Comparison of ENCODE assay signal across 1 cellular context in the genomic region with DNA sequence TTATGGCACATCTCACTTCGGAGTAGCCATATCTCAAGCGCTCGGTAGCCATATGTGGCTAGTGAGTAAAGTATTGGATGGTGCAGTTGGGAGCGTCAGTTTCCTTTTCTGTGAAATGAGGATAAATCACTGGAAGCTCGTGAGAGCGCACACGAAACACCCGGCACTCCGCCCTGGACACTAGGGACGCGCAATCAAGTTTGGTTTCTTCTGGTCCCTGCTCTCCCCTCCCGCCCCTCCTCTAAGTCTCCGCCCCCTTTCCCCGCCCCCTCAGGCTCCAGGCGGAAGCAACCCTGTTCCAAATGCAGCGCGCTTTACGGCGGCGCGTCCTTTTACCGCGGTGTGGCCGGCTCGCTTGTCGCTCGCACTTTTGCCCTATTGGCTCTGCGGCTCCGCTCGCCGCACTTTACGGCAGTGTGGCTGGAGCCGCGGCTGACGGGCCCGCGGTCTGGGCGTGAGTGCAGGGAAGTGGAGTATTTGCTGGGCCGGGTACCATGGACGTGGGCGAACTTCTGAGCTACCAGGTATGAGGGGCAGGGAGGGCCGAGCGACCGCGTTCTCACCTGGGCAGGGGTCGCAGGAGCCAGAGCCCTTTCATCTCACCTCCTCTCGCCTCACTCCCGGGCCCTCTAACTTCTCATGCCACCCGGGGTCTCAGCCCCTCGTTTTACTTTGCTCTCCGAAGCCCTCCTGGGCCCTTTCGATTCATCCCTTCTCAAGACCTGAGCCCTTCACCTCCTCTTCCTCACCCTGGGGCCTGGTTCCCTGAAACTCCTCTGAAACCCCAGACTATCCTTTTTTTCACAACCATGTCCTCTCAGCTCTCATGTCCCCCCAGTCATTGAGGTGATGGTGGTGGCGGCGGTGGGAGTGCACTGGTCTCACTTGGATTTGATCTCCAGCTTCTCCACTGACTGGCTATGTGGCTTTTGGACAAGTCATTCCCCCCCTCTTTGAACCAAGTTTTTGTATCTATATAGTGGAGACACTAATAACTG.
TF ChIP-seq lines count a peak whose summit lies in the region.

A gene with protein sequence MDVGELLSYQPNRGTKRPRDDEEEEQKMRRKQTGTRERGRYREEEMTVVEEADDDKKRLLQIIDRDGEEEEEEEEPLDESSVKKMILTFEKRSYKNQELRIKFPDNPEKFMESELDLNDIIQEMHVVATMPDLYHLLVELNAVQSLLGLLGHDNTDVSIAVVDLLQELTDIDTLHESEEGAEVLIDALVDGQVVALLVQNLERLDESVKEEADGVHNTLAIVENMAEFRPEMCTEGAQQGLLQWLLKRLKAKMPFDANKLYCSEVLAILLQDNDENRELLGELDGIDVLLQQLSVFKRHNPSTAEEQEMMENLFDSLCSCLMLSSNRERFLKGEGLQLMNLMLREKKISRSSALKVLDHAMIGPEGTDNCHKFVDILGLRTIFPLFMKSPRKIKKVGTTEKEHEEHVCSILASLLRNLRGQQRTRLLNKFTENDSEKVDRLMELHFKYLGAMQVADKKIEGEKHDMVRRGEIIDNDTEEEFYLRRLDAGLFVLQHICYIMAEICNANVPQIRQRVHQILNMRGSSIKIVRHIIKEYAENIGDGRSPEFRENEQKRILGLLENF (plus strand): TSS at position 402 of the 998 bp plus-strand sequence. CDS start 93 bp downstream, at position 495.

TF ChIP-seq in HepG2, 621 proteins besides CTCF, POLR2A, EP300 and RAD21 (continued from another document and continues in another):
- TF ChIP-seq, protein P1, sequence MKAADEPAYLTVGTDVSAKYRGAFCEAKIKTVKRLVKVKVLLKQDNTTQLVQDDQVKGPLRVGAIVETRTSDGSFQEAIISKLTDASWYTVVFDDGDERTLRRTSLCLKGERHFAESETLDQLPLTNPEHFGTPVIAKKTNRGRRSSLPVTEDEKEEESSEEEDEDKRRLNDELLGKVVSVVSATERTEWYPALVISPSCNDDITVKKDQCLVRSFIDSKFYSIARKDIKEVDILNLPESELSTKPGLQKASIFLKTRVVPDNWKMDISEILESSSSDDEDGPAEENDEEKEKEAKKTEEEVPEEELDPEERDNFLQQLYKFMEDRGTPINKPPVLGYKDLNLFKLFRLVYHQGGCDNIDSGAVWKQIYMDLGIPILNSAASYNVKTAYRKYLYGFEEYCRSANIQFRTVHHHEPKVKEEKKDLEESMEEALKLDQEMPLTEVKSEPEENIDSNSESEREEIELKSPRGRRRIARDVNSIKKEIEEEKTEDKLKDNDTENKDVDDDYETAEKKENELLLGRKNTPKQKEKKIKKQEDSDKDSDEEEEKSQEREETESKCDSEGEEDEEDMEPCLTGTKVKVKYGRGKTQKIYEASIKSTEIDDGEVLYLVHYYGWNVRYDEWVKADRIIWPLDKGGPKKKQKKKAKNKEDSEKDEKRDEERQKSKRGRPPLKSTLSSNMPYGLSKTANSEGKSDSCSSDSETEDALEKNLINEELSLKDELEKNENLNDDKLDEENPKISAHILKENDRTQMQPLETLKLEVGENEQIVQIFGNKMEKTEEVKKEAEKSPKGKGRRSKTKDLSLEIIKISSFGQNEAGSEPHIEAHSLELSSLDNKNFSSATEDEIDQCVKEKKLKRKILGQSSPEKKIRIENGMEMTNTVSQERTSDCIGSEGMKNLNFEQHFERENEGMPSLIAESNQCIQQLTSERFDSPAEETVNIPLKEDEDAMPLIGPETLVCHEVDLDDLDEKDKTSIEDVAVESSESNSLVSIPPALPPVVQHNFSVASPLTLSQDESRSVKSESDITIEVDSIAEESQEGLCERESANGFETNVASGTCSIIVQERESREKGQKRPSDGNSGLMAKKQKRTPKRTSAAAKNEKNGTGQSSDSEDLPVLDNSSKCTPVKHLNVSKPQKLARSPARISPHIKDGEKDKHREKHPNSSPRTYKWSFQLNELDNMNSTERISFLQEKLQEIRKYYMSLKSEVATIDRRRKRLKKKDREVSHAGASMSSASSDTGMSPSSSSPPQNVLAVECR (CRISPR knock-in tag; IDR thresholded peaks at IDR 0.05; ENCODE audit: borderline replicate concordance): peak; percentile 96
- TF ChIP-seq, protein P2, sequence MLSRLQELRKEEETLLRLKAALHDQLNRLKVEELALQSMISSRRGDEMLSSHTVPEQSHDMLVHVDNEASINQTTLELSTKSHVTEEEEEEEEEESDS (CRISPR knock-in tag; IDR thresholded peaks at IDR 0.05; ENCODE audit: borderline replicate concordance): no peak
- TF ChIP-seq, protein P3, sequence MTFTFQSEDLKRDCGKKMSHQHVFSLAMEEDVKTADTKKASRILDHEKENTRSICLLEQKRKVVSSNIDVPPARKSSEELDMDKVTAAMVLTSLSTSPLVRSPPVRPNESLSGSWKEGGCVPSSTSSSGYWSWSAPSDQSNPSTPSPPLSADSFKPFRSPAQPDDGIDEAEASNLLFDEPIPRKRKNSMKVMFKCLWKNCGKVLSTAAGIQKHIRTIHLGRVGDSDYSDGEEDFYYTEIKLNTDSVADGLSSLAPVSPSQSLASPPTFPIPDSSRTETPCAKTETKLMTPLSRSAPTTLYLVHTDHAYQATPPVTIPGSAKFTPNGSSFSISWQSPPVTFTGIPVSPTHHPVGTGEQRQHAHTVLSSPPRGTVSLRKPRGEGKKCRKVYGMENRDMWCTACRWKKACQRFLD (CRISPR knock-in tag; IDR thresholded peaks at IDR 0.05; ENCODE audit: borderline replicate concordance): peak; percentile 91; the same call in 1 of the 2 replicates
- TF ChIP-seq NKX3-1 (CRISPR knock-in tag; IDR thresholded peaks at IDR 0.05) (peak; percentile 87; the same call in 1 of the 2 replicates), ZNF878 (CRISPR knock-in tag; IDR thresholded peaks at IDR 0.05) (no peak), ZBTB3 (CRISPR knock-in tag; IDR thresholded peaks at IDR 0.05; ENCODE audit: borderline replicate concordance, low read depth) (no peak), ZMYM2 (CRISPR knock-in tag; IDR thresholded peaks at IDR 0.05) (no peak), ZNF44 (CRISPR knock-in tag; IDR thresholded peaks at IDR 0.05) (peak; percentile 86), MED13 (CRISPR knock-in tag; IDR thresholded peaks at IDR 0.05) (0 out of 2 replicates have a peak, but pooled peaks have one; percentile 51), JUND (CRISPR knock-in tag; IDR thresholded peaks at IDR 0.05) (peak; percentile 58; the same call in 1 of the 2 replicates), EZH2 (conservative IDR thresholded peaks at IDR 0.05; ENCODE audit: low read depth, low read length) (no peak), ZNF430 (CRISPR knock-in tag; IDR thresholded peaks at IDR 0.05) (peak; percentile 92), ZNF570 (CRISPR knock-in tag; IDR thresholded peaks at IDR 0.05; ENCODE audit: borderline replicate concordance) (no peak), ZNF572 (CRISPR knock-in tag; IDR thresholded peaks at IDR 0.05) (0 out of 2 replicates have a peak, but pooled peaks have one; percentile 5), JDP2 (CRISPR knock-in tag; IDR thresholded peaks at IDR 0.05; ENCODE audit: borderline replicate concordance) (no peak; the same call in 1 of the 2 replicates), NAIF1 (CRISPR knock-in tag; IDR thresholded peaks at IDR 0.05; ENCODE audit: borderline replicate concordance) (0 out of 2 replicates have a peak, but pooled peaks have one; percentile 75), MTF2 (CRISPR knock-in tag; IDR thresholded peaks at IDR 0.05; ENCODE audit: borderline replicate concordance) (peak; percentile 34; the same call in 1 of the 2 replicates), FOXM1 (CRISPR knock-in tag; IDR thresholded peaks at IDR 0.05) (peak; percentile 82; the same call in 1 of the 2 replicates), ZNF224 (CRISPR knock-in tag; IDR thresholded peaks at IDR 0.05) (no peak; the same call in 1 of the 2 replicates), ZNF598 (CRISPR knock-in tag; IDR thresholded peaks at IDR 0.05; ENCODE audit: borderline replicate concordance) (peak; percentile 75; the same call in 1 of the 2 replicates), ZNF17 (CRISPR knock-in tag; IDR thresholded peaks at IDR 0.05) (no peak), TEAD2 (CRISPR knock-in tag; IDR thresholded peaks at IDR 0.05) (no peak), NFE2L1 (CRISPR knock-in tag; IDR thresholded peaks at IDR 0.05; ENCODE audit: borderline replicate concordance) (peak; percentile 86; the same call in 1 of the 2 replicates), CBX5 (CRISPR knock-in tag; IDR thresholded peaks at IDR 0.05; ENCODE audit: borderline replicate concordance) (peak; percentile 82; the same call in 1 of the 2 replicates), PAWR (CRISPR knock-in tag; IDR thresholded peaks at IDR 0.05; ENCODE audit: borderline replicate concordance) (no peak), SAP130 (CRISPR knock-in tag; IDR thresholded peaks at IDR 0.05; ENCODE audit: low read depth) (peak; percentile 98)
- TF ChIP-seq, protein P4, sequence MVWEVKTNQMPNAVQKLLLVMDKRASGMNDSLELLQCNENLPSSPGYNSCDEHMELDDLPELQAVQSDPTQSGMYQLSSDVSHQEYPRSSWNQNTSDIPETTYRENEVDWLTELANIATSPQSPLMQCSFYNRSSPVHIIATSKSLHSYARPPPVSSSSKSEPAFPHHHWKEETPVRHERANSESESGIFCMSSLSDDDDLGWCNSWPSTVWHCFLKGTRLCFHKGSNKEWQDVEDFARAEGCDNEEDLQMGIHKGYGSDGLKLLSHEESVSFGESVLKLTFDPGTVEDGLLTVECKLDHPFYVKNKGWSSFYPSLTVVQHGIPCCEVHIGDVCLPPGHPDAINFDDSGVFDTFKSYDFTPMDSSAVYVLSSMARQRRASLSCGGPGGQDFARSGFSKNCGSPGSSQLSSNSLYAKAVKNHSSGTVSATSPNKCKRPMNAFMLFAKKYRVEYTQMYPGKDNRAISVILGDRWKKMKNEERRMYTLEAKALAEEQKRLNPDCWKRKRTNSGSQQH (CRISPR knock-in tag; IDR thresholded peaks at IDR 0.05; ENCODE audit: low read depth): peak; percentile 99
- TF ChIP-seq, protein P5, sequence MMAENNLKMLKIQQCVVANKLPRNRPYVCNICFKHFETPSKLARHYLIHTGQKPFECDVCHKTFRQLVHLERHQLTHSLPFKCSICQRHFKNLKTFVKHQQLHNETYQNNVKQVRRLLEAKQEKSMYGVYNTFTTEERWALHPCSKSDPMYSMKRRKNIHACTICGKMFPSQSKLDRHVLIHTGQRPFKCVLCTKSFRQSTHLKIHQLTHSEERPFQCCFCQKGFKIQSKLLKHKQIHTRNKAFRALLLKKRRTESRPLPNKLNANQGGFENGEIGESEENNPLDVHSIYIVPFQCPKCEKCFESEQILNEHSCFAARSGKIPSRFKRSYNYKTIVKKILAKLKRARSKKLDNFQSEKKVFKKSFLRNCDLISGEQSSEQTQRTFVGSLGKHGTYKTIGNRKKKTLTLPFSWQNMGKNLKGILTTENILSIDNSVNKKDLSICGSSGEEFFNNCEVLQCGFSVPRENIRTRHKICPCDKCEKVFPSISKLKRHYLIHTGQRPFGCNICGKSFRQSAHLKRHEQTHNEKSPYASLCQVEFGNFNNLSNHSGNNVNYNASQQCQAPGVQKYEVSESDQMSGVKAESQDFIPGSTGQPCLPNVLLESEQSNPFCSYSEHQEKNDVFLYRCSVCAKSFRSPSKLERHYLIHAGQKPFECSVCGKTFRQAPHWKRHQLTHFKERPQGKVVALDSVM (CRISPR knock-in tag; IDR thresholded peaks at IDR 0.05): no peak
- TF ChIP-seq, protein P6, sequence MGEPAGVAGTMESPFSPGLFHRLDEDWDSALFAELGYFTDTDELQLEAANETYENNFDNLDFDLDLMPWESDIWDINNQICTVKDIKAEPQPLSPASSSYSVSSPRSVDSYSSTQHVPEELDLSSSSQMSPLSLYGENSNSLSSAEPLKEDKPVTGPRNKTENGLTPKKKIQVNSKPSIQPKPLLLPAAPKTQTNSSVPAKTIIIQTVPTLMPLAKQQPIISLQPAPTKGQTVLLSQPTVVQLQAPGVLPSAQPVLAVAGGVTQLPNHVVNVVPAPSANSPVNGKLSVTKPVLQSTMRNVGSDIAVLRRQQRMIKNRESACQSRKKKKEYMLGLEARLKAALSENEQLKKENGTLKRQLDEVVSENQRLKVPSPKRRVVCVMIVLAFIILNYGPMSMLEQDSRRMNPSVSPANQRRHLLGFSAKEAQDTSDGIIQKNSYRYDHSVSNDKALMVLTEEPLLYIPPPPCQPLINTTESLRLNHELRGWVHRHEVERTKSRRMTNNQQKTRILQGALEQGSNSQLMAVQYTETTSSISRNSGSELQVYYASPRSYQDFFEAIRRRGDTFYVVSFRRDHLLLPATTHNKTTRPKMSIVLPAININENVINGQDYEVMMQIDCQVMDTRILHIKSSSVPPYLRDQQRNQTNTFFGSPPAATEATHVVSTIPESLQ (CRISPR knock-in tag; conservative IDR thresholded peaks at IDR 0.05): no peak
- TF ChIP-seq, protein P7, sequence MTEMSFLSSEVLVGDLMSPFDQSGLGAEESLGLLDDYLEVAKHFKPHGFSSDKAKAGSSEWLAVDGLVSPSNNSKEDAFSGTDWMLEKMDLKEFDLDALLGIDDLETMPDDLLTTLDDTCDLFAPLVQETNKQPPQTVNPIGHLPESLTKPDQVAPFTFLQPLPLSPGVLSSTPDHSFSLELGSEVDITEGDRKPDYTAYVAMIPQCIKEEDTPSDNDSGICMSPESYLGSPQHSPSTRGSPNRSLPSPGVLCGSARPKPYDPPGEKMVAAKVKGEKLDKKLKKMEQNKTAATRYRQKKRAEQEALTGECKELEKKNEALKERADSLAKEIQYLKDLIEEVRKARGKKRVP (CRISPR knock-in tag; IDR thresholded peaks at IDR 0.05): peak in 1 of 2 experiments; percentile 67; a peak in 2 of 4 replicates
- TF ChIP-seq, protein P8, sequence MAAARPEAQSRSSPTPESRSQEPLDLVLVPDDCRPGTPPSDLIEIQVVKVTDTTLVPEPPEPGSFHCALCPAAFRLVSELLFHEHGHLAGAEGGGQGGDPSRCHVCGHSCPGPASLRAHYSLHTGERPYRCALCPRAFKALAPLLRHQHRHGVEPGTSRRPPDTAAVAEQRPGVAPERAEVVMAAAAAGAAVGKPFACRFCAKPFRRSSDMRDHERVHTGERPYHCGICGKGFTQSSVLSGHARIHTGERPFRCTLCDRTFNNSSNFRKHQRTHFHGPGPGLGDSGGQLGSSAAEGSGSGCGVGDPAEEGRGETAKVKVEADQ (CRISPR knock-in tag; IDR thresholded peaks at IDR 0.05; ENCODE audit: borderline replicate concordance): no peak
